In genomic region chr5:57492632-57493031, GRCh38 we compare ENCODE assay signal across 1 cellular context.
TF ChIP-seq lines count a peak whose summit lies in the region.

No MANE protein-coding gene starts in this region.

TF ChIP-seq in HCT116, 20 proteins besides CTCF, POLR2A, EP300 and RAD21 (continued from another document):
- TF ChIP-seq SP1 (IDR thresholded peaks at IDR 0.05; ENCODE audit: low read depth) (no peak), EZH2 (IDR thresholded peaks at IDR 0.05) (no peak), ELF1 (IDR thresholded peaks at IDR 0.05; ENCODE audit: borderline replicate concordance, low read depth) (no peak), POLR2AphosphoS5 (IDR thresholded peaks at IDR 0.05; ENCODE audit: low read depth, low read length) (no peak), EZH2phosphoT487 (IDR thresholded peaks at IDR 0.05; ENCODE audit: borderline replicate concordance) (no peak), JUND (IDR thresholded peaks at IDR 0.05) (no peak), ATF3 (IDR thresholded peaks at IDR 0.05) (no peak), TCF7L2 (IDR thresholded peaks at IDR 0.05; ENCODE audit: borderline replicate concordance, extremely low read depth, insufficient read depth, insufficient read length) (no peak), ZFX (IDR thresholded peaks at IDR 0.05) (no peak), FOSL1 (IDR thresholded peaks at IDR 0.05; ENCODE audit: low read depth) (no peak)
TF ChIP-seq in HCT116: peak in this region for 0.
